ENCODE assay signal across 20 cellular contexts in genomic region chr2:200975672-200976071, GRCh38.
"Had no signal": no experiment of that assay in that cellular context is flagged by ENCODE, and none has a peak within 500 bp of the region (broad histone marks: within the 10 kb centered on the region; RNA-seq: fewer than 3 reads in every experiment).

No MANE protein-coding gene starts in this region.

- H3K36me3 Mint-ChIP-seq: neural progenitor cell had no signal

- H3K27ac Mint-ChIP-seq: endodermal cell; natural killer cell treated with Interleukin-12 subunit alpha and Interleukin-12 subunit beta and Interleukin-15 and Interleukin-18, amount 100 ng/mL, for 72 hours; neural progenitor cell; stimulated activated naive B cell treated with anti-CD40 and anti-IgM and Interleukin-4, amounts not matched to agents 10 μg/mL and 1 μg/mL and 100 μg/mL, for 72 hours had no signal

- H3K9ac ChIP-seq: neural progenitor cell had no signal

- DNase-seq: effector CD4-positive, alpha-beta T cell; endodermal cell; foreskin melanocyte; head of caudate nucleus; left colon; left ventricle myocardium superior; mesenchymal stem cell; midbrain; nucleus accumbens; ovary; right cardiac atrium; stimulated activated CD4-positive, alpha-beta T cell treated with anti-CD3 and anti-CD28 coated beads, Interleukin-4, amount 100 ng/mL, for 1 hour; stimulated activated CD8-positive, alpha-beta memory T cell treated with anti-CD3 and anti-CD28 coated beads, Interleukin-4, amount 100 ng/mL, for 48 hours; stimulated activated naive B cell treated with anti-CD40 and anti-IgM and Interleukin-4, amounts not matched to agents 10 μg/mL and 1 μg/mL and 100 μg/mL, for 72 hours; trophoblast cell had no signal

- H3K4me2 ChIP-seq: hepatocyte, neural progenitor cell had no signal

- H3K27me3 ChIP-seq: hepatocyte, neural progenitor cell, ovary had no signal

- H3K4me1 Mint-ChIP-seq: endodermal cell, neural progenitor cell had no signal

- H2AFZ ChIP-seq: hepatocyte, neural progenitor cell had no signal

- H3K4me3 Mint-ChIP-seq: endodermal cell; natural killer cell treated with Interleukin-12 subunit alpha and Interleukin-12 subunit beta and Interleukin-15 and Interleukin-18, amount 100 ng/mL, for 72 hours; neural progenitor cell; stimulated activated naive B cell treated with anti-CD40 and anti-IgM and Interleukin-4, amounts not matched to agents 10 μg/mL and 1 μg/mL and 100 μg/mL, for 72 hours had no signal

- ATAC-seq: left colon; left ventricle myocardium superior; natural killer cell treated with Interleukin-12 subunit alpha and Interleukin-12 subunit beta and Interleukin-15 and Interleukin-18, amount 100 ng/mL, for 72 hours; right cardiac atrium; stimulated activated naive B cell treated with anti-CD40 and anti-IgM and Interleukin-4, amounts not matched to agents 10 μg/mL and 1 μg/mL and 100 μg/mL, for 72 hours had no signal

- H3K36me3 ChIP-seq: neural progenitor cell, ovary had no signal

- H3K4me3 ChIP-seq: coronary artery, hepatocyte, lung, neural progenitor cell, ovary had no signal

- H3K4me1 ChIP-seq: neural progenitor cell had no signal

- H3K27me3 Mint-ChIP-seq: natural killer cell treated with Interleukin-12 subunit alpha and Interleukin-12 subunit beta and Interleukin-15 and Interleukin-18, amount 100 ng/mL, for 72 hours; stimulated activated naive B cell treated with anti-CD40 and anti-IgM and Interleukin-4, amounts not matched to agents 10 μg/mL and 1 μg/mL and 100 μg/mL, for 72 hours had no signal

- H3K27ac ChIP-seq: coronary artery, hepatocyte, neural progenitor cell, ovary had no signal

- H3K9me3 ChIP-seq: ovary had no signal

- H3K9me3 Mint-ChIP-seq: endodermal cell; natural killer cell treated with Interleukin-12 subunit alpha and Interleukin-12 subunit beta and Interleukin-15 and Interleukin-18, amount 100 ng/mL, for 72 hours; neural progenitor cell; stimulated activated naive B cell treated with anti-CD40 and anti-IgM and Interleukin-4, amounts not matched to agents 10 μg/mL and 1 μg/mL and 100 μg/mL, for 72 hours had no signal
